9 cellular contexts compared by ENCODE assay signal in the genomic region with DNA sequence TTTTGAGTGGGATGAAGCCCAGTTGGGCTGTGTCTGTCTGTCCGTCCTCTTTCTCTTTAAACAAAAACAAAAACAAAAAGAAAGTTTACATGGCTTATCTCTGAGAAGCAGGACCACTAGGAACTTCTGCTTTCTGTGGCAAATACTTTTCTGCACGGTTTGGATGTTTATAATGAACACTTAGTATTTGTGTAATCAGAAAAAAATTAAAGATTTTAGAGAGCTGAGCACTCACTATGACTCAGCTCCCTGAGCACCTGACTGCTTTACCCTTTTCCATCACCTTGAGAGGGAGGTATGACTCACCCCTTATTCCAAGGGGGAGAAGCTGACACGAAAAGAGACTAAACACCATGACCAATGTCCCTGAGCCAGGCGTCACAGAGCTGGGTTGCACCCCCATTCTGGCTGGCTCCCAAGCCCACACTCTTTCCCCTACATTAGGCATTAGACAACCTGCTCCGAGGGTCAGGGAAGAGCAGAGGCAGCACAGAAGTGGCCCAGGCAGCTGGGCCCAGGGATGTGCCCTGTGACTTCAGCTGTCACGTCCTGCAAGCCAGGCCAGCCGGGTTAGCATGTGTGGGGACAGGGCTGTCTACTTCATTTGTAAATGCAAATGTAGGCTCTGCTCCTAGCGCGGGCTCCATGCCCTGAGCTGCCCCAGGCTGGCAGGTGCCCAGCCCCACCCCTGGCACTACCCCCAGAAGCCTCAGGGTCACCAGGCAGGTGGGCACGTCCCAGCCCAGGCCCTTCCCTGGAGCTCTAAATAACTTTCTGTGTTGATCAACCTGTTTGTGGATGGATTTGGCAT. TPM values are rescaled to one million over a fixed set of nuclear protein-coding genes. Genes with fewer than 3 reads are reported as not detected.
A peak's percentile ranks its signal among the peaks of the same experiment; 100 is the strongest.
DNase-seq lines count a peak whose midpoint lies in the region; ATAC-seq and TF ChIP-seq lines count a peak whose summit lies in the region.
"Had no signal": no experiment of that assay in that cellular context is flagged by ENCODE, and none has a peak within 500 bp of the region (broad histone marks: within the 10 kb centered on the region; RNA-seq: fewer than 3 reads in every experiment).

No MANE protein-coding gene starts in this region.

- H3K9me3 ChIP-seq in RWPE2 (ENCODE audit: severe bottlenecking), result no peaks in the 10 kb centered on the region

- peaks cover 4% of the 10 kb centered on the region for H3K4me1 ChIP-seq in RWPE2 (ENCODE audit: insufficient read depth, poor library complexity, severe bottlenecking)

- no peaks in the 10 kb centered on the region for H3K9me3 Mint-ChIP-seq in activated CD4-positive, alpha-beta memory T cell treated with anti-CD3 and anti-CD28 coated beads for 36 hours
- no peaks in the 10 kb centered on the region for H3K9me3 Mint-ChIP-seq in activated CD4-positive, alpha-beta memory T cell treated with anti-CD3 and anti-CD28 coated beads, Interleukin-2, amount 10 ng/mL, durations not matched to agents 7 days and 5 days
- no peaks in the 10 kb centered on the region for H3K9me3 Mint-ChIP-seq in endothelial cell (ENCODE audit: unreplicated experiment)

- no peaks in the 10 kb centered on the region for H3K36me3 Mint-ChIP-seq in activated CD4-positive, alpha-beta memory T cell treated with anti-CD3 and anti-CD28 coated beads for 36 hours
- H3K36me3 Mint-ChIP-seq in activated CD4-positive, alpha-beta memory T cell treated with anti-CD3 and anti-CD28 coated beads, Interleukin-2, amount 10 ng/mL, durations not matched to agents 7 days and 5 days (ENCODE audit: low read depth), result no peaks in the 10 kb centered on the region
- H3K36me3 Mint-ChIP-seq in endothelial cell (ENCODE audit: low read depth, unreplicated experiment), result peaks cover 3% of the 10 kb centered on the region

- H3K4me3 Mint-ChIP-seq in activated CD4-positive, alpha-beta memory T cell treated with anti-CD3 and anti-CD28 coated beads for 36 hours, result no peak overlapping the region
- no peak overlapping the region for H3K4me3 Mint-ChIP-seq in activated CD4-positive, alpha-beta memory T cell treated with anti-CD3 and anti-CD28 coated beads, Interleukin-2, amount 10 ng/mL, durations not matched to agents 7 days and 5 days
- H3K4me3 Mint-ChIP-seq in endothelial cell (ENCODE audit: unreplicated experiment), result no peak overlapping the region

- no peaks in the 10 kb centered on the region for H3K27me3 ChIP-seq in RWPE2 (ENCODE audit: insufficient read depth, poor library complexity, severe bottlenecking)

- H3K27me3 Mint-ChIP-seq in activated CD4-positive, alpha-beta memory T cell treated with anti-CD3 and anti-CD28 coated beads for 36 hours, result peaks cover 11% of the 10 kb centered on the region
- H3K27me3 Mint-ChIP-seq in activated CD4-positive, alpha-beta memory T cell treated with anti-CD3 and anti-CD28 coated beads, Interleukin-2, amount 10 ng/mL, durations not matched to agents 7 days and 5 days, result peaks cover 2% of the 10 kb centered on the region
- peaks cover 3% of the 10 kb centered on the region for H3K27me3 Mint-ChIP-seq in endothelial cell (ENCODE audit: unreplicated experiment)

- ATAC-seq in RWPE2 (ENCODE audit: low read depth), result peak; percentile 95
- ATAC-seq in HG03457 (IDR thresholded peaks at IDR 0.05; ENCODE audit: unreplicated experiment), result no peak

- peak; percentile 37 for DNase-seq in activated CD4-positive, alpha-beta memory T cell treated with anti-CD3 and anti-CD28 coated beads for 36 hours
- DNase-seq in activated CD4-positive, alpha-beta memory T cell treated with anti-CD3 and anti-CD28 coated beads, Interleukin-2, amount 10 ng/mL, durations not matched to agents 7 days and 5 days, result no peak
- no peak for DNase-seq in RWPE2 (ENCODE audit: low spot score)
- DNase-seq in glomerular visceral epithelial cell (ENCODE audit: extremely low spot score), result peak; percentile 76
- DNase-seq in substantia nigra (lab: John Stamatoyannopoulos, UW), result peak in 6 of 49 donors; percentile 18 to 86 (median 39)
- no peak for DNase-seq in endothelial cell (ENCODE audit: low spot score)
- no peak for DNase-seq in AG08395 (ENCODE audit: low spot score)
- DNase-seq: central memory CD4-positive, alpha-beta T cell had no signal

- H3K36me3 ChIP-seq in RWPE2 (ENCODE audit: low read depth), result no peaks in the 10 kb centered on the region

- H3K27ac ChIP-seq in RWPE2 (ENCODE audit: poor library complexity, severe bottlenecking), result peak overlapping the region; percentile 45
- H3K27ac ChIP-seq in substantia nigra (ENCODE audit: low read depth, low read length, poor library complexity, severe bottlenecking), result peak overlapping the region; percentile 5

- POLR2A ChIA-PET in activated CD4-positive, alpha-beta memory T cell treated with anti-CD3 and anti-CD28 coated beads for 36 hours (lab: Charles Lee), result no interaction called here
- POLR2A ChIA-PET in activated CD4-positive, alpha-beta memory T cell treated with anti-CD3 and anti-CD28 coated beads, Interleukin-2, amount 10 ng/mL, durations not matched to agents 7 days and 5 days (lab: Charles Lee), result no interaction called here

- H3K27ac Mint-ChIP-seq in activated CD4-positive, alpha-beta memory T cell treated with anti-CD3 and anti-CD28 coated beads for 36 hours, result no peak overlapping the region
- no peak overlapping the region for H3K27ac Mint-ChIP-seq in activated CD4-positive, alpha-beta memory T cell treated with anti-CD3 and anti-CD28 coated beads, Interleukin-2, amount 10 ng/mL, durations not matched to agents 7 days and 5 days
- no peak overlapping the region for H3K27ac Mint-ChIP-seq in endothelial cell (ENCODE audit: unreplicated experiment)

- H3K4me1 Mint-ChIP-seq in activated CD4-positive, alpha-beta memory T cell treated with anti-CD3 and anti-CD28 coated beads for 36 hours (ENCODE audit: low read depth), result peaks cover 7% of the 10 kb centered on the region
- no peaks in the 10 kb centered on the region for H3K4me1 Mint-ChIP-seq in activated CD4-positive, alpha-beta memory T cell treated with anti-CD3 and anti-CD28 coated beads, Interleukin-2, amount 10 ng/mL, durations not matched to agents 7 days and 5 days
- no peaks in the 10 kb centered on the region for H3K4me1 Mint-ChIP-seq in endothelial cell (ENCODE audit: unreplicated experiment)

- TF ChIP-seq CTCF in RWPE2 (IDR thresholded peaks at IDR 0.05; ENCODE audit: poor library complexity, severe bottlenecking) (no peak), endothelial cell (IDR thresholded peaks at IDR 0.05; ENCODE audit: unreplicated experiment) (no peak)

- no peak overlapping the region for H3K4me3 ChIP-seq in RWPE2 (ENCODE audit: severe bottlenecking)

- CTCF ChIA-PET in activated CD4-positive, alpha-beta memory T cell treated with anti-CD3 and anti-CD28 coated beads for 36 hours (lab: Charles Lee), result no interaction called here
- CTCF ChIA-PET in activated CD4-positive, alpha-beta memory T cell treated with anti-CD3 and anti-CD28 coated beads, Interleukin-2, amount 10 ng/mL, durations not matched to agents 7 days and 5 days (lab: Charles Lee), result interaction anchor here (0.8 kb wide), 1 partner anchor 368 kb away, joined by 3 read pairs; no protein-coding TSS in a partner anchor

- intact Hi-C loops in activated CD4-positive, alpha-beta memory T cell treated with anti-CD3 and anti-CD28 coated beads for 36 hours (cut with micrococcal nuclease), result no loop called here

RNA-seq across cellular contexts. Expression of a gene that starts 30.4 kb away (rescaled TPM):
- 1 to 10 TPM; 1.1 to 1.7 TPM for total RNA-seq in activated CD4-positive, alpha-beta memory T cell treated with anti-CD3 and anti-CD28 coated beads for 36 hours
- under 1 TPM in 1 of 2 experiments, not detected in 1; 0.15 TPM for total RNA-seq in activated CD4-positive, alpha-beta memory T cell treated with anti-CD3 and anti-CD28 coated beads, Interleukin-2, amount 10 ng/mL, durations not matched to agents 7 days and 5 days
- 0.56 TPM for total RNA-seq in endothelial cell (ENCODE audit: unreplicated experiment)

Comparison
In these comparisons a context has a peak if more than half of its experiments do, and no peak if none do; other contexts are left out.
1. DNase-seq: peak in activated CD4-positive, alpha-beta memory T cell treated with anti-CD3 and anti-CD28 coated beads for 36 hours (single experiment) and glomerular visceral epithelial cell (single experiment); none in activated CD4-positive, alpha-beta memory T cell treated with anti-CD3 and anti-CD28 coated beads, Interleukin-2, amount 10 ng/mL, durations not matched to agents 7 days and 5 days (single experiment), RWPE2 (single experiment), endothelial cell (single experiment) and AG08395 (single experiment).